ENCODE assay signal across 15 cellular contexts in genomic region chr19:1472227-1473055, GRCh38. TPM values are rescaled to one million over a fixed set of nuclear protein-coding genes. Genes with fewer than 3 reads are reported as not detected.
DNase-seq lines count a peak whose midpoint lies in the region; FAIRE-seq and TF ChIP-seq lines count a peak whose summit lies in the region.
"Had no signal": no experiment of that assay in that cellular context is flagged by ENCODE, and none has a peak within 500 bp of the region (broad histone marks: within the 10 kb centered on the region; RNA-seq: fewer than 3 reads in every experiment).

No MANE protein-coding gene starts in this region.

- no peak for FAIRE-seq in GM12892 (lab: Jason Lieb, UNC)
- FAIRE-seq: TTC549 had no signal

- peak overlapping the region in 2 of 3 donors; percentile 64 to 71 for H3K27ac Mint-ChIP-seq in IgD-negative memory B cell
- H3K27ac Mint-ChIP-seq in glutamatergic neuron (ENCODE audit: unreplicated experiment): peak overlapping the region; percentile 98
- H3K27ac Mint-ChIP-seq: activated naive CD8-positive, alpha-beta T cell treated with anti-CD3 and anti-CD28 coated beads, Interleukin-2, amount 10 ng/mL, durations not matched to agents 7 days and 5 days; activated T-cell treated with anti-CD3 and anti-CD28 coated beads, Interleukin-2, amount 50 U/mL, for 24 hours; CD4-positive, alpha-beta T cell had no signal

- H3K9me3 Mint-ChIP-seq in IgD-negative memory B cell (no peaks in the 10 kb centered on the region), glutamatergic neuron (ENCODE audit: unreplicated experiment) (peaks cover 28% of the 10 kb centered on the region)
- H3K9me3 Mint-ChIP-seq: activated naive CD8-positive, alpha-beta T cell treated with anti-CD3 and anti-CD28 coated beads, Interleukin-2, amount 10 ng/mL, durations not matched to agents 7 days and 5 days; activated T-cell treated with anti-CD3 and anti-CD28 coated beads, Interleukin-2, amount 50 U/mL, for 24 hours; CD4-positive, alpha-beta T cell had no signal

- H3K27me3 Mint-ChIP-seq in IgD-negative memory B cell (peaks cover 6% of the 10 kb centered on the region), glutamatergic neuron (ENCODE audit: unreplicated experiment) (peaks cover 36% of the 10 kb centered on the region)
- H3K27me3 Mint-ChIP-seq: CD4-positive, alpha-beta T cell had no signal

- no peak for TF ChIP-seq CTCF in glutamatergic neuron (IDR thresholded peaks at IDR 0.05; ENCODE audit: partially characterized antibody, unreplicated experiment)

- peak; percentile 69 for DNase-seq in G401 (ENCODE audit: low spot score)
- peak; percentile 65 for DNase-seq in glutamatergic neuron
- DNase-seq in SHP77 (lab: John Stamatoyannopoulos, UW): no peak
- no peak for DNase-seq in GM12892 (ENCODE audit: insufficient read length)
- DNase-seq in NCI-H2171 (lab: John Stamatoyannopoulos, UW): no peak
- DNase-seq: activated naive CD8-positive, alpha-beta T cell treated with anti-CD3 and anti-CD28 coated beads, Interleukin-2, amount 10 ng/mL, durations not matched to agents 7 days and 5 days; activated T-cell treated with anti-CD3 and anti-CD28 coated beads, Interleukin-2, amount 50 U/mL, for 24 hours; EL; foreskin fibroblast; left lung; NCI-H226; SJCRH30 had no signal

- in situ Hi-C loops in G401 (cut with HindIII; ENCODE audit: low sequenced_read_pairs): no loop called here

- H3K4me1 Mint-ChIP-seq in IgD-negative memory B cell (peaks cover 0 to 9% (median 8%) of the 10 kb centered on the region in 3 donors), glutamatergic neuron (ENCODE audit: low read depth, unreplicated experiment) (peaks cover 7% of the 10 kb centered on the region)

- H3K36me3 Mint-ChIP-seq in IgD-negative memory B cell: peaks cover 3% of the 10 kb centered on the region
- no peaks in the 10 kb centered on the region for H3K36me3 Mint-ChIP-seq in glutamatergic neuron (ENCODE audit: unreplicated experiment)
- H3K36me3 Mint-ChIP-seq: activated naive CD8-positive, alpha-beta T cell treated with anti-CD3 and anti-CD28 coated beads, Interleukin-2, amount 10 ng/mL, durations not matched to agents 7 days and 5 days had no signal

- H3K4me3 Mint-ChIP-seq in IgD-negative memory B cell (peak overlapping the region in 2 of 4 donors; percentile 52 to 55), glutamatergic neuron (ENCODE audit: unreplicated experiment) (peak overlapping the region; percentile 79)
- H3K4me3 Mint-ChIP-seq: activated naive CD8-positive, alpha-beta T cell treated with anti-CD3 and anti-CD28 coated beads, Interleukin-2, amount 10 ng/mL, durations not matched to agents 7 days and 5 days; activated T-cell treated with anti-CD3 and anti-CD28 coated beads, Interleukin-2, amount 50 U/mL, for 24 hours had no signal

- TF ChIP-seq POLR2A in GM12892 (IDR thresholded peaks at IDR 0.05; ENCODE audit: low read depth, low read length): no peak

RNA-seq across cellular contexts. Expression of gene C19orf25, which starts 6.6 kb away (rescaled TPM):
- total RNA-seq in G401 (2014; rRNA removed; shearing (Covaris generic)): 86.7 and 90.0 TPM in 2 replicates
- 51.1 TPM for polyA plus RNA-seq in IgD-negative memory B cell
- 29.2 TPM for total RNA-seq in glutamatergic neuron (ENCODE audit: unreplicated experiment)
- 11.2 TPM for polyA plus RNA-seq in GM12892 (2012; ENCODE audit: missing spikeins)

RNA-seq across cellular contexts. Expression of gene PCSK4, which starts 17.7 kb away (rescaled TPM):
- 1.8 and 9.2 TPM in 2 replicates for total RNA-seq in G401 (2014; rRNA removed; shearing (Covaris generic))
- polyA plus RNA-seq in IgD-negative memory B cell: not detected
- 21.2 TPM for total RNA-seq in glutamatergic neuron (ENCODE audit: unreplicated experiment)
- polyA plus RNA-seq in GM12892 (2012; ENCODE audit: missing spikeins): 1.00 TPM

RNA-seq across cellular contexts. Expression of gene REEP6, which starts 18.5 kb away (rescaled TPM):
- total RNA-seq in G401 (2014; rRNA removed; shearing (Covaris generic)): 18.4 and 20.6 TPM in 2 replicates
- 0.24 TPM for polyA plus RNA-seq in IgD-negative memory B cell
- 21.5 TPM for total RNA-seq in glutamatergic neuron (ENCODE audit: unreplicated experiment)
- polyA plus RNA-seq in GM12892 (2012; ENCODE audit: missing spikeins): 0.45 TPM

RNA-seq across cellular contexts. Expression of gene APC2, which starts 22.5 kb away (rescaled TPM):
- total RNA-seq in G401 (2014; rRNA removed; shearing (Covaris generic)): 13.4 and 15.4 TPM in 2 replicates
- 0.16 TPM for polyA plus RNA-seq in IgD-negative memory B cell
- total RNA-seq in glutamatergic neuron (ENCODE audit: unreplicated experiment): 371 TPM
- polyA plus RNA-seq in GM12892 (2012; ENCODE audit: missing spikeins): 0.23 TPM

RNA-seq across cellular contexts. Expression of gene RPS15, which starts 34.2 kb away (rescaled TPM):
- 1,108 and 1,164 TPM in 2 replicates for total RNA-seq in G401 (2014; rRNA removed; shearing (Covaris generic))
- polyA plus RNA-seq in IgD-negative memory B cell: 3,226 TPM
- 603 TPM for total RNA-seq in glutamatergic neuron (ENCODE audit: unreplicated experiment)
- 1,490 TPM for polyA plus RNA-seq in GM12892 (2012; ENCODE audit: missing spikeins)

Comparison
In these comparisons a context has a peak if more than half of its experiments do, and no peak if none do; other contexts are left out.
1. DNase-seq: peak in G401 (single experiment) and glutamatergic neuron (single experiment); none in SHP77 (0 of 2), GM12892 (single experiment) and NCI-H2171 (single experiment).